ENCODE assay signal across 34 cellular contexts in the genomic region with DNA sequence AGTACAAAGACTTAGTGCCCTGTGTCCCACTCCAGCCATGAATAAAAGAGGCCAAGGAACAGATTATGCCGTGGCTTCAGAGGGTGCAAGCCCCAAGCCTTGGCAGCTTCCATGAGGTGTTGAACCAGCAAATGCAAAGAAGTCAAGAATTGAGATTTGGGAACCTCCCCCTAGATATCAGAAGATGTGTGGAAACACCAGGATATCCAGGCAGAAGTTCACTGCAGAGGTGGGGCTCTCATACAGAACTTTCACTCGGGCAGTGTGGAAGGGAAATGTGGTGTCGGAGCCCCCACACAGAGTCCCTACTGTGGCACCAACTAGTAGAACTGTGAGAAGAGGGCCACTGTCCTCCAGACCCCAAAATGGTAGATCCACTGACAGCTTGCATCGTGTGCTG.
"Had no signal": no experiment of that assay in that cellular context is flagged by ENCODE, and none has a peak within 500 bp of the region (broad histone marks: within the 10 kb centered on the region; RNA-seq: fewer than 3 reads in every experiment).

No MANE protein-coding gene starts in this region.

- DNase-seq: Kasumi-1, MG63, MM.1S, MV-4-11, NCI-H1048, NCI-H1092, NCI-H1092 treated with DMSO at 0.1 percent for 48 hours, NCI-H1105, NCI-H1105 treated with DMSO at 0.1 percent for 48 hours, NCI-H1417, NCI-H1417 treated with DMSO at 0.1 percent for 48 hours, NCI-H1436, NCI-H1436 treated with DMSO at 0.1 percent for 48 hours, NCI-H146, NCI-H1694, NCI-H1694 treated with DMSO at 0.1 percent for 48 hours, NCI-H187, NCI-H187 treated with DMSO at 0.1 percent for 48 hours, NCI-H1930, NCI-H2029, NCI-H2029 treated with DMSO at 0.1 percent for 48 hours, NCI-H2081, NCI-H2081 treated with DMSO at 0.1 percent for 48 hours, NCI-H2107, NCI-H2171, NCI-H2171 treated with DMSO at 0.1 percent for 48 hours, NCI-H2227 treated with DMSO at 0.1 percent for 48 hours, NCI-H226, NCI-H345, NCI-H446, NCI-H446 treated with DMSO at 0.1 percent for 48 hours, NCI-H510A, NCI-H510A treated with DMSO at 0.1 percent for 48 hours had no signal

- H3K27ac ChIP-seq: KMS-11 had no signal

- H3K9me3 ChIP-seq: MG63 had no signal

- H3K4me3 ChIP-seq: MG63 had no signal

- H3K4me2 ChIP-seq: KMS-11 had no signal

- H3K9ac ChIP-seq: KMS-11 had no signal

- H3K36me3 ChIP-seq: MG63 had no signal

- H3K27me3 ChIP-seq: MG63 had no signal
